ENCODE assay signal across 20 cellular contexts in the genomic region with DNA sequence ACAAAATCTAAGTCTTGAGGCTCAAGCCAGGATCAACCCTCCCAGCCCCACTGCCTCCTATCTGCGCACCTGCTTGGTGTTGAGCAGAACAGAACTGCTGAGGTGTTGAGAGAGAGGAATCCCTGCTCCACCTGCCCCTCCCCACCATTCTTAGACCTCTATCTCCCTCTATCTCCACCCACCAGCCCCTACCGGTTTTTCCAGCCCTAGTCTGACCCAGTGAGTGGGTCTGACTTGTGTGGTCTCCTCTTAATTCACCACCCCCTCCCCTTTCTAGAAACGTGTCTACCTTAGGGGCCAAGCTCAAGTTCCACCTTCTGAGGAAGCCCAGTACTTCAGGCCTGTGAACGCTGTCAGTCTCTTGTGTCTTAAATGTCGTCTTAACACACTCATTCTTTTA.
DNase-seq lines count a peak whose midpoint lies in the region; ATAC-seq, FAIRE-seq and TF ChIP-seq lines count a peak whose summit lies in the region.
"Had no signal": no experiment of that assay in that cellular context is flagged by ENCODE, and none has a peak within 500 bp of the region (broad histone marks: within the 10 kb centered on the region; RNA-seq: fewer than 3 reads in every experiment).

No MANE protein-coding gene starts in this region.

- no peaks in the 10 kb centered on the region for H3K36me3 ChIP-seq in CD8-positive, alpha-beta T cell (ENCODE audit: insufficient read depth, low read length)
- H3K36me3 ChIP-seq in iPS-18a (ENCODE audit: control insufficient read depth, low read depth, low read length): no peaks in the 10 kb centered on the region
- H3K36me3 ChIP-seq: BE2C, SJSA1 had no signal

- H3K36me3 Mint-ChIP-seq in CD8-positive, alpha-beta T cell: no peaks in the 10 kb centered on the region
- H3K36me3 Mint-ChIP-seq in activated CD8-positive, alpha-beta T cell treated with anti-CD3 and anti-CD28 coated beads for 36 hours (ENCODE audit: low read depth): no peaks in the 10 kb centered on the region
- H3K36me3 Mint-ChIP-seq: stimulated activated memory B cell treated with anti-CD40 and anti-IgM and Interleukin-4, amounts not matched to agents 10 μg/mL and 1 μg/mL and 100 μg/mL, for 72 hours had no signal

- TF ChIP-seq RAD21 in A549 (conservative IDR thresholded peaks at IDR 0.05 in 1 of 2, IDR thresholded peaks at IDR 0.05 in 1 of 2): no peak

- peak overlapping the region in 1 of 2 experiments; percentile 60; a peak in 1 of 6 replicates for H3K27ac ChIP-seq in A549
- no peak overlapping the region for H3K27ac ChIP-seq in CD8-positive, alpha-beta T cell (ENCODE audit: low read depth, low read length)
- H3K27ac ChIP-seq in iPS-18a (ENCODE audit: low read length): peak overlapping the region; percentile 32
- H3K27ac ChIP-seq: SJSA1 had no signal

- H3K9me3 Mint-ChIP-seq in CD8-positive, alpha-beta T cell: no peaks in the 10 kb centered on the region
- H3K9me3 Mint-ChIP-seq in activated CD8-positive, alpha-beta T cell treated with anti-CD3 and anti-CD28 coated beads for 36 hours: no peaks in the 10 kb centered on the region
- H3K9me3 Mint-ChIP-seq: stimulated activated memory B cell treated with anti-CD40 and anti-IgM and Interleukin-4, amounts not matched to agents 10 μg/mL and 1 μg/mL and 100 μg/mL, for 72 hours had no signal

- TF ChIP-seq EP300 in A549 (IDR thresholded peaks at IDR 0.05): no peak

- H3K27me3 ChIP-seq in CD8-positive, alpha-beta T cell (ENCODE audit: insufficient read depth, low read length): no peaks in the 10 kb centered on the region
- no peaks in the 10 kb centered on the region for H3K27me3 ChIP-seq in iPS-18a (ENCODE audit: control insufficient read depth, insufficient read depth, low read length)
- H3K27me3 ChIP-seq: BE2C, SJSA1 had no signal

- no peaks in the 10 kb centered on the region for H3K27me3 Mint-ChIP-seq in CD8-positive, alpha-beta T cell (ENCODE audit: low read depth)
- H3K27me3 Mint-ChIP-seq in activated CD8-positive, alpha-beta T cell treated with anti-CD3 and anti-CD28 coated beads for 36 hours: no peaks in the 10 kb centered on the region
- H3K27me3 Mint-ChIP-seq: stimulated activated memory B cell treated with anti-CD40 and anti-IgM and Interleukin-4, amounts not matched to agents 10 μg/mL and 1 μg/mL and 100 μg/mL, for 72 hours had no signal

- no peak for ATAC-seq in A549
- ATAC-seq in CD8-positive, alpha-beta T cell: no peak
- ATAC-seq in activated CD8-positive, alpha-beta T cell treated with anti-CD3 and anti-CD28 coated beads for 36 hours: peak; percentile 35
- ATAC-seq in GM19397 (IDR thresholded peaks at IDR 0.05; ENCODE audit: unreplicated experiment): no peak
- ATAC-seq: HCT116; stimulated activated memory B cell treated with anti-CD40 and anti-IgM and Interleukin-4, amounts not matched to agents 10 μg/mL and 1 μg/mL and 100 μg/mL, for 72 hours had no signal

- H3K4me3 ChIP-seq in A549 (no peak overlapping the region), iPS-18a (ENCODE audit: low read length) (peak overlapping the region; percentile 34)
- H3K4me3 ChIP-seq in CD8-positive, alpha-beta T cell (ENCODE audit: low read depth, low read length): no peak overlapping the region
- H3K4me3 ChIP-seq: SJSA1 had no signal

- peaks cover 35% of the 10 kb centered on the region for H3K4me1 ChIP-seq in A549
- H3K4me1 ChIP-seq in CD8-positive, alpha-beta T cell (ENCODE audit: insufficient read depth, low read length): peaks cover 21% of the 10 kb centered on the region
- H3K4me1 ChIP-seq in iPS-18a (ENCODE audit: control insufficient read depth, low read depth, low read length): peaks cover 50% of the 10 kb centered on the region

- no peak for TF ChIP-seq POLR2A in A549 (IDR thresholded peaks at IDR 0.05; ENCODE audit: low read length)

- DNase-seq in A549 (ENCODE audit: low read depth in 1 of 2, low spot score in 1 of 2) (no peak), HEK293T (ENCODE audit: extremely low spot score) (no peak), NCI-H446 (lab: John Stamatoyannopoulos, UW) (no peak)
- DNase-seq in CD8-positive, alpha-beta T cell: no peak
- no peak for DNase-seq in activated CD8-positive, alpha-beta T cell treated with anti-CD3 and anti-CD28 coated beads for 36 hours
- no peak for DNase-seq in stimulated activated naive CD4-positive, alpha-beta T cell (lab: John Stamatoyannopoulos, UW)
- DNase-seq: activated gamma-delta T cell, BE2C, DMS79, foreskin fibroblast, KG1, midbrain, NCI-H1105, NCI-H226 had no signal

- H3K4me2 ChIP-seq in A549: peak overlapping the region; percentile 35; the same call in 1 of the 3 replicates

- intact Hi-C loops in CD8-positive, alpha-beta T cell (cut with DNase I, micrococcal nuclease): no loop called here
- intact Hi-C loops in activated CD8-positive, alpha-beta T cell treated with anti-CD3 and anti-CD28 coated beads for 36 hours (cut with micrococcal nuclease): loop anchor here (5.0 kb wide), 1 partner anchor 42 kb away; no protein-coding TSS in a partner anchor

- peak overlapping the region; percentile 47 for H3K4me3 Mint-ChIP-seq in CD8-positive, alpha-beta T cell
- H3K4me3 Mint-ChIP-seq in activated CD8-positive, alpha-beta T cell treated with anti-CD3 and anti-CD28 coated beads for 36 hours: no peak overlapping the region
- H3K4me3 Mint-ChIP-seq: stimulated activated memory B cell treated with anti-CD40 and anti-IgM and Interleukin-4, amounts not matched to agents 10 μg/mL and 1 μg/mL and 100 μg/mL, for 72 hours had no signal

- 65% methylated on average over 5 of the region's 5 CpGs for WGBS in A549 (ENCODE audit: missing lambda C conversion rate)

- peak overlapping the region; percentile 18 for H3K9ac ChIP-seq in iPS-18a (ENCODE audit: low read length)

- TF ChIP-seq CTCF in A549 (IDR thresholded peaks at IDR 0.05): no peak
- no peak for TF ChIP-seq CTCF in CD8-positive, alpha-beta T cell (IDR thresholded peaks at IDR 0.05)
- no peak for TF ChIP-seq CTCF in activated CD8-positive, alpha-beta T cell treated with anti-CD3 and anti-CD28 coated beads for 36 hours (IDR thresholded peaks at IDR 0.05)

- FAIRE-seq in A549 (lab: Jason Lieb, UNC): no peak
- FAIRE-seq: islet of Langerhans had no signal

- peak overlapping the region; percentile 86 for H3K27ac Mint-ChIP-seq in CD8-positive, alpha-beta T cell
- H3K27ac Mint-ChIP-seq in activated CD8-positive, alpha-beta T cell treated with anti-CD3 and anti-CD28 coated beads for 36 hours: peak overlapping the region; percentile 82
- H3K27ac Mint-ChIP-seq: stimulated activated memory B cell treated with anti-CD40 and anti-IgM and Interleukin-4, amounts not matched to agents 10 μg/mL and 1 μg/mL and 100 μg/mL, for 72 hours had no signal

- CTCF ChIA-PET in A549 (lab: Yijun Ruan, JAX): interaction anchor here (0.6 to 8.2 kb wide), 9 partner anchors 11 to 150 kb away, joined by 3 to 73 read pairs (median 7); partner anchors contain the start of gene ARHGAP26
- CTCF ChIA-PET in CD8-positive, alpha-beta T cell (lab: Charles Lee): interaction anchor here (1.1 to 8.3 kb wide), 7 partner anchors 13 to 156 kb away, joined by 3 to 104 read pairs (median 7); partner anchors contain the start of gene ARHGAP26
- CTCF ChIA-PET in activated CD8-positive, alpha-beta T cell treated with anti-CD3 and anti-CD28 coated beads for 36 hours (lab: Charles Lee): interaction anchor here (0.8 to 3.7 kb wide), 11 partner anchors 10 to 151 kb away, joined by 3 to 45 read pairs (median 6); partner anchors contain the start of gene ARHGAP26
- CTCF ChIA-PET in HEK293T (lab: Yijun Ruan, JAX): interaction anchor here (1.2 to 1.8 kb wide), 4 partner anchors 25 to 147 kb away, joined by 3 to 9 read pairs (median 8); partner anchors contain the start of gene ARHGAP26

- POLR2A ChIA-PET in A549 (lab: Yijun Ruan, JAX) (no interaction called here), HEK293T (lab: Yijun Ruan, JAX) (no interaction called here)
- POLR2A ChIA-PET in CD8-positive, alpha-beta T cell (lab: Charles Lee): interaction anchor here (0.9 to 1.6 kb wide), 6 partner anchors 8 to 94 kb away, joined by 3 to 4 read pairs (median 3); partner anchors contain the start of gene ARHGAP26
- POLR2A ChIA-PET in activated CD8-positive, alpha-beta T cell treated with anti-CD3 and anti-CD28 coated beads for 36 hours (lab: Charles Lee): no interaction called here

- H3K9me3 ChIP-seq in A549 (no peaks in the 10 kb centered on the region), iPS-18a (ENCODE audit: control insufficient read depth, low read depth, low read length) (no peaks in the 10 kb centered on the region)
- H3K9me3 ChIP-seq in CD8-positive, alpha-beta T cell (ENCODE audit: low read length): no peaks in the 10 kb centered on the region
- H3K9me3 ChIP-seq: BE2C, SJSA1 had no signal

- H3K4me1 Mint-ChIP-seq in CD8-positive, alpha-beta T cell (ENCODE audit: low read depth): peaks cover 76% of the 10 kb centered on the region
- peaks cover 55% of the 10 kb centered on the region for H3K4me1 Mint-ChIP-seq in activated CD8-positive, alpha-beta T cell treated with anti-CD3 and anti-CD28 coated beads for 36 hours (ENCODE audit: low read depth)

TF ChIP-seq in A549, 52 proteins besides CTCF, POLR2A, EP300 and RAD21 (continues in another document):
- TF ChIP-seq HES2 (IDR thresholded peaks at IDR 0.05) (no peak), HOXA7 (CRISPR knock-in tag; IDR thresholded peaks at IDR 0.05) (no peak), HOXB5 (CRISPR knock-in tag; IDR thresholded peaks at IDR 0.05) (no peak), POLR2AphosphoS2 (conservative IDR thresholded peaks at IDR 0.05; ENCODE audit: low read length) (no peak)
- TF ChIP-seq, protein P1, sequence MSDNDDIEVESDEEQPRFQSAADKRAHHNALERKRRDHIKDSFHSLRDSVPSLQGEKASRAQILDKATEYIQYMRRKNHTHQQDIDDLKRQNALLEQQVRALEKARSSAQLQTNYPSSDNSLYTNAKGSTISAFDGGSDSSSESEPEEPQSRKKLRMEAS (IDR thresholded peaks at IDR 0.05): no peak

TF ChIP-seq in HEK293T, 16 proteins besides CTCF, POLR2A, EP300 and RAD21:
- TF ChIP-seq L3MBTL2 (conservative IDR thresholded peaks at IDR 0.05) (no peak), ZNF384 (IDR thresholded peaks at IDR 0.05) (no peak), FOXK2 (IDR thresholded peaks at IDR 0.05) (no peak), TARDBP (IDR thresholded peaks at IDR 0.05) (no peak), LEF1 (IDR thresholded peaks at IDR 0.05; ENCODE audit: borderline replicate concordance) (no peak), ELF4 (IDR thresholded peaks at IDR 0.05) (no peak), NFRKB (IDR thresholded peaks at IDR 0.05) (no peak)
